Comparison of ENCODE assay signal across 14 cellular contexts in the genomic region with DNA sequence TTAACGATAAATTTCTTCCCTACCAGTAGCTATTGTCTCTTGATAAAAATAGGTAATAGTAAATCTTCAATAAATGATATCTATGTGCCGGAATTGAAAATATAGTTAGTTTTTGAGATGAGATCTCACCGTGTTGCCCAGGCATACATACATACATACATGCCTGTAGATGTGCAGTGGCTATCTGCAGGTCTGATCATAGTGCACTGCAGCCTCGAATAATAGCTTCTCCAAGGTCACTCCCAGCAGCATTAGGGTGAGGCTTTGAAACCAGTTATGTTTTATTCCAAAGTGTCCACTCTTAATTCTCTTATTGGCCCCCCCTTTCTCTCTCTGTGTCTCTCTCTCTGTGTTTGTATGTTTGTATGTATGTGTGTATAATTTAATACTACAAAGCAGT. TPM values are rescaled to one million over a fixed set of nuclear protein-coding genes. Genes with fewer than 3 reads are reported as not detected.
A peak's percentile ranks its signal among the peaks of the same experiment; 100 is the strongest.
DNase-seq lines count a peak whose midpoint lies in the region; ATAC-seq and TF ChIP-seq lines count a peak whose summit lies in the region.
"Had no signal": no experiment of that assay in that cellular context is flagged by ENCODE, and none has a peak within 500 bp of the region (broad histone marks: within the 10 kb centered on the region; RNA-seq: fewer than 3 reads in every experiment).

No MANE protein-coding gene starts in this region.

- H3K9ac ChIP-seq in KMS-11: no peak overlapping the region
- no peak overlapping the region for H3K9ac ChIP-seq in smooth muscle cell (ENCODE audit: low read depth)

- no peak for DNase-seq in activated CD8-positive, alpha-beta T cell treated with anti-CD3 and anti-CD28 coated beads for 36 hours
- no peak for DNase-seq in activated CD8-positive, alpha-beta T cell treated with anti-CD3 and anti-CD28 coated beads, Interleukin-2, amount 10 ng/mL, durations not matched to agents 7 days and 5 days
- DNase-seq in right lobe of liver (no peak), smooth muscle cell (lab: John Stamatoyannopoulos, UW; ENCODE audit: unreplicated experiment) (no peak), AG08395 (ENCODE audit: low spot score) (no peak), Calu3 (no peak)
- DNase-seq: BE2C; CD8-positive, alpha-beta memory T cell; DMS 273 treated with DMSO at 0.1 percent for 48 hours had no signal

- no peak for TF ChIP-seq POLR2A in right lobe of liver (IDR thresholded peaks at IDR 0.05)

- POLR2A ChIA-PET in activated CD8-positive, alpha-beta T cell treated with anti-CD3 and anti-CD28 coated beads for 36 hours (lab: Charles Lee): interaction anchor here (1.0 kb wide), 1 partner anchor 122 kb away, joined by 3 read pairs; no protein-coding TSS in a partner anchor
- POLR2A ChIA-PET in activated CD8-positive, alpha-beta T cell treated with anti-CD3 and anti-CD28 coated beads, Interleukin-2, amount 10 ng/mL, durations not matched to agents 7 days and 5 days (lab: Charles Lee): interaction anchor here (0.8 kb wide), 1 partner anchor 37 kb away, joined by 3 read pairs; the partner anchor contains the start of gene ZFX

- CTCF ChIA-PET in activated CD8-positive, alpha-beta T cell treated with anti-CD3 and anti-CD28 coated beads for 36 hours (lab: Charles Lee): no interaction called here
- CTCF ChIA-PET in activated CD8-positive, alpha-beta T cell treated with anti-CD3 and anti-CD28 coated beads, Interleukin-2, amount 10 ng/mL, durations not matched to agents 7 days and 5 days (lab: Charles Lee): no interaction called here
- CTCF ChIA-PET in Calu3 (lab: Charles Lee): no interaction called here

- peak overlapping the region; percentile 30 for H3K27ac Mint-ChIP-seq in activated CD8-positive, alpha-beta T cell treated with anti-CD3 and anti-CD28 coated beads for 36 hours
- H3K27ac Mint-ChIP-seq in activated CD8-positive, alpha-beta T cell treated with anti-CD3 and anti-CD28 coated beads, Interleukin-2, amount 10 ng/mL, durations not matched to agents 7 days and 5 days: no peak overlapping the region
- no peak overlapping the region for H3K27ac Mint-ChIP-seq in Calu3 (ENCODE audit: unreplicated experiment)

- H3K27ac ChIP-seq in KMS-11 (no peak overlapping the region), right lobe of liver (peak overlapping the region in 2 of 3 donors; percentile 16 to 69), smooth muscle cell (ENCODE audit: low read depth) (peak overlapping the region; percentile 64)
- H3K27ac ChIP-seq: C4-2B had no signal

- intact Hi-C loops in activated CD8-positive, alpha-beta T cell treated with anti-CD3 and anti-CD28 coated beads for 36 hours (cut with micrococcal nuclease): no loop called here
- intact Hi-C loops in right lobe of liver (cut with DNase I) (no loop called here), Calu3 (cut with micrococcal nuclease; ENCODE audit: unreplicated experiment) (loop anchor here (5.0 kb wide), 1 partner anchor 35 kb away; no protein-coding TSS in a partner anchor)

- no peak for TF ChIP-seq CTCF in activated CD8-positive, alpha-beta T cell treated with anti-CD3 and anti-CD28 coated beads for 36 hours (IDR thresholded peaks at IDR 0.05)
- TF ChIP-seq CTCF in KMS-11 (conservative IDR thresholded peaks at IDR 0.05; ENCODE audit: low read depth, low read length) (no peak), right lobe of liver (IDR thresholded peaks at IDR 0.05) (no peak), smooth muscle cell (IDR thresholded peaks at IDR 0.05; ENCODE audit: borderline replicate concordance, insufficient read depth, poor library complexity, severe bottlenecking) (no peak), Calu3 (IDR thresholded peaks at IDR 0.05; ENCODE audit: unreplicated experiment) (no peak)

- H3K79me2 ChIP-seq in KMS-11 (ENCODE audit: insufficient read depth, low read depth): peaks cover 55% of the 10 kb centered on the region
- H3K79me2 ChIP-seq in smooth muscle cell (ENCODE audit: low read depth): peaks cover 100% of the 10 kb centered on the region

- H3K9me3 Mint-ChIP-seq in activated CD8-positive, alpha-beta T cell treated with anti-CD3 and anti-CD28 coated beads for 36 hours: no peaks in the 10 kb centered on the region
- no peaks in the 10 kb centered on the region for H3K9me3 Mint-ChIP-seq in activated CD8-positive, alpha-beta T cell treated with anti-CD3 and anti-CD28 coated beads, Interleukin-2, amount 10 ng/mL, durations not matched to agents 7 days and 5 days (ENCODE audit: insufficient read depth)
- H3K9me3 Mint-ChIP-seq in Calu3 (ENCODE audit: low read depth, unreplicated experiment): no peaks in the 10 kb centered on the region
- H3K9me3 Mint-ChIP-seq: CD8-positive, alpha-beta memory T cell had no signal

- no peak overlapping the region for H3K4me3 Mint-ChIP-seq in activated CD8-positive, alpha-beta T cell treated with anti-CD3 and anti-CD28 coated beads for 36 hours
- H3K4me3 Mint-ChIP-seq in activated CD8-positive, alpha-beta T cell treated with anti-CD3 and anti-CD28 coated beads, Interleukin-2, amount 10 ng/mL, durations not matched to agents 7 days and 5 days: no peak overlapping the region
- no peak overlapping the region for H3K4me3 Mint-ChIP-seq in Calu3 (ENCODE audit: low read depth, unreplicated experiment)

- BruUV-seq in Calu3 (replicated peaks; lab: Mats Ljungman, UMichigan): no TSS peak

- H3K4me1 Mint-ChIP-seq in activated CD8-positive, alpha-beta T cell treated with anti-CD3 and anti-CD28 coated beads for 36 hours (ENCODE audit: low read depth): peaks cover 35% of the 10 kb centered on the region
- H3K4me1 Mint-ChIP-seq in activated CD8-positive, alpha-beta T cell treated with anti-CD3 and anti-CD28 coated beads, Interleukin-2, amount 10 ng/mL, durations not matched to agents 7 days and 5 days (ENCODE audit: low read depth): peaks cover 18% of the 10 kb centered on the region
- peaks cover 23% of the 10 kb centered on the region for H3K4me1 Mint-ChIP-seq in Calu3 (ENCODE audit: low read depth, unreplicated experiment)

- H3K9me3 ChIP-seq in right lobe of liver (no peaks in the 10 kb centered on the region), smooth muscle cell (replicated peaks; ENCODE audit: low read depth) (no peaks in the 10 kb centered on the region)
- H3K9me3 ChIP-seq: BE2C, HAP-1 had no signal

- H4K20me1 ChIP-seq in KMS-11 (ENCODE audit: insufficient read depth) (no peaks in the 10 kb centered on the region), smooth muscle cell (ENCODE audit: low read depth) (peaks cover 98% of the 10 kb centered on the region)

- H3K36me3 Mint-ChIP-seq in activated CD8-positive, alpha-beta T cell treated with anti-CD3 and anti-CD28 coated beads for 36 hours (ENCODE audit: low read depth): peaks cover 28% of the 10 kb centered on the region
- H3K36me3 Mint-ChIP-seq in activated CD8-positive, alpha-beta T cell treated with anti-CD3 and anti-CD28 coated beads, Interleukin-2, amount 10 ng/mL, durations not matched to agents 7 days and 5 days (ENCODE audit: low read depth): peaks cover 25% of the 10 kb centered on the region
- peaks cover 11% of the 10 kb centered on the region for H3K36me3 Mint-ChIP-seq in Calu3 (ENCODE audit: insufficient read depth, unreplicated experiment)

- WGBS in right lobe of liver (ENCODE audit: insufficient coverage, low coverage, low lambda C conversion rate, missing lambda C conversion rate): 76% methylated on average over 4 of the region's 4 CpGs
- WGBS in smooth muscle cell (ENCODE audit: low lambda C conversion rate): 99% methylated on average over 4 of the region's 4 CpGs

- H2AFZ ChIP-seq in KMS-11 (ENCODE audit: low read depth) (no peak overlapping the region), smooth muscle cell (ENCODE audit: low read depth) (no peak overlapping the region)

- H3K4me3 ChIP-seq in KMS-11 (IDR thresholded peaks at IDR 0.05; ENCODE audit: insufficient read depth, low read depth, low read length): no peak overlapping the region
- no peak overlapping the region for H3K4me3 ChIP-seq in right lobe of liver
- H3K4me3 ChIP-seq in smooth muscle cell: no peak overlapping the region
- H3K4me3 ChIP-seq: GM12878, HAP-1 had no signal

- H3K4me1 ChIP-seq in KMS-11 (ENCODE audit: low read depth, poor library complexity, severe bottlenecking) (peaks cover 35% of the 10 kb centered on the region), right lobe of liver (peaks cover 0 to 63% (median 18%) of the 10 kb centered on the region in 4 donors), smooth muscle cell (ENCODE audit: low read depth) (no peaks in the 10 kb centered on the region)
- H3K4me1 ChIP-seq: BE2C, HAP-1 had no signal

- H3K27me3 Mint-ChIP-seq in activated CD8-positive, alpha-beta T cell treated with anti-CD3 and anti-CD28 coated beads for 36 hours: no peaks in the 10 kb centered on the region
- no peaks in the 10 kb centered on the region for H3K27me3 Mint-ChIP-seq in activated CD8-positive, alpha-beta T cell treated with anti-CD3 and anti-CD28 coated beads, Interleukin-2, amount 10 ng/mL, durations not matched to agents 7 days and 5 days (ENCODE audit: low read depth)
- H3K27me3 Mint-ChIP-seq in Calu3 (ENCODE audit: unreplicated experiment): no peaks in the 10 kb centered on the region
- H3K27me3 Mint-ChIP-seq: CD8-positive, alpha-beta memory T cell had no signal

- H3K36me3 ChIP-seq in KMS-11 (ENCODE audit: insufficient read depth): no peaks in the 10 kb centered on the region
- no peaks in the 10 kb centered on the region for H3K36me3 ChIP-seq in right lobe of liver
- no peaks in the 10 kb centered on the region for H3K36me3 ChIP-seq in smooth muscle cell (ENCODE audit: low read depth)
- H3K36me3 ChIP-seq: BE2C, HAP-1 had no signal

- H3K4me2 ChIP-seq in KMS-11: 0 out of 2 replicates have a peak overlapping the region, but pooled peaks have one; percentile 9
- peak overlapping the region; percentile 36 for H3K4me2 ChIP-seq in smooth muscle cell

- ATAC-seq in activated CD8-positive, alpha-beta T cell treated with anti-CD3 and anti-CD28 coated beads for 36 hours: no peak
- no peak for ATAC-seq in activated CD8-positive, alpha-beta T cell treated with anti-CD3 and anti-CD28 coated beads, Interleukin-2, amount 10 ng/mL, durations not matched to agents 7 days and 5 days
- ATAC-seq in right lobe of liver (no peak), GM18511 (IDR thresholded peaks at IDR 0.05; ENCODE audit: unreplicated experiment) (no peak)
- ATAC-seq: GM12878 had no signal

- H3K27me3 ChIP-seq in KMS-11 (ENCODE audit: insufficient read depth, low read depth): no peaks in the 10 kb centered on the region
- H3K27me3 ChIP-seq in right lobe of liver: no peaks in the 10 kb centered on the region
- H3K27me3 ChIP-seq in smooth muscle cell (ENCODE audit: low read depth): no peaks in the 10 kb centered on the region
- H3K27me3 ChIP-seq: BE2C had no signal

- H3F3A ChIP-seq in smooth muscle cell (ENCODE audit: low read depth): peaks cover 14% of the 10 kb centered on the region

RNA-seq across cellular contexts. Expression of gene ZFX, which starts 37.5 kb away (rescaled TPM):
- total RNA-seq in activated CD8-positive, alpha-beta T cell treated with anti-CD3 and anti-CD28 coated beads for 36 hours: 10 to 100 TPM; 38.8 to 40.4 TPM
- total RNA-seq in activated CD8-positive, alpha-beta T cell treated with anti-CD3 and anti-CD28 coated beads, Interleukin-2, amount 10 ng/mL, durations not matched to agents 7 days and 5 days: 10 to 100 TPM; 44.4 to 44.5 TPM
- total RNA-seq in right lobe of liver: 10 to 100 TPM; 16.4 to 31.7 (median 23.5) TPM
- 52.9 and 128 TPM in 2 replicates for total RNA-seq in smooth muscle cell
- polyA plus RNA-seq in smooth muscle cell: 17.1 and 31.5 TPM in 2 replicates
- total RNA-seq in Calu3 (2022): 43.3 and 45.1 TPM in 2 replicates
